ENCODE assay signal across 25 cellular contexts in the genomic region with DNA sequence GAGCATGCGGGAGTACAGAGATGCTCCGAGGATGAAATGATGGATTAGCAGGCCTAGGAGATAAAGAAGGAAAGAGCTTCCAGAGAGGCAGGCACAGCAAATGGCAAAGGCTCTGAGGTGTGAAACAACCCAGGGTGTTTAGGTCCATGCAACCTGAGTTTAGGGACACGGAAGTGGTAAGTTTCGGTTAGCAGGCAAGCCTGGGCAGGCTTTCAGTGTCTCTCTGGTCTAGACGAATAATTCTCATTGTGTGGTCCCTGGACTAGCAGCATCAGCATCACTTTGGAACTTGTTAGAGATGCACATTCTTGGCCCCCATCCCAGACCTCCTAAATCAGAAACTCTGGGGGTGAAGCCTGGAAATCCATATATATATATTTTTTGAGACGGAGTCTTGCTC. TPM values are rescaled to one million over a fixed set of nuclear protein-coding genes. Genes with fewer than 3 reads are reported as not detected.
"Had no signal": no experiment of that assay in that cellular context is flagged by ENCODE, and none has a peak within 500 bp of the region (broad histone marks: within the 10 kb centered on the region; RNA-seq: fewer than 3 reads in every experiment).

No MANE protein-coding gene starts in this region.

- H3K9me3 Mint-ChIP-seq: activated B cell treated with CpG ODN at 0.5 μM for 24 hours; activated naive CD8-positive, alpha-beta T cell treated with anti-CD3 and anti-CD28 coated beads, Interleukin-2, amount 10 ng/mL, durations not matched to agents 7 days and 5 days; activated T-cell treated with anti-CD3 and anti-CD28 coated beads, Interleukin-2, amount 50 U/mL, for 4 hours; naive B cell; stimulated activated naive B cell treated with anti-CD40 and anti-IgM and Interleukin-4, amounts not matched to agents 10 μg/mL and 1 μg/mL and 100 μg/mL, for 72 hours; type B pancreatic cell had no signal

- H3K9me3 ChIP-seq: breast epithelium, gastroesophageal sphincter, heart right ventricle, lower lobe of right lung, thoracic aorta, vagina had no signal

- H3K27me3 Mint-ChIP-seq: activated CD4-positive, alpha-beta T cell treated with anti-CD3 and anti-CD28 coated beads for 36 hours had no signal

- H3K4me1 Mint-ChIP-seq: activated B cell treated with CpG ODN at 0.5 μM for 24 hours; activated CD4-positive, alpha-beta T cell treated with anti-CD3 and anti-CD28 coated beads for 36 hours; activated naive CD8-positive, alpha-beta T cell treated with anti-CD3 and anti-CD28 coated beads, Interleukin-2, amount 10 ng/mL, durations not matched to agents 7 days and 5 days; naive B cell had no signal

- H3K4me3 ChIP-seq: breast epithelium, coronary artery, gastroesophageal sphincter, heart right ventricle, lower lobe of right lung, thoracic aorta, vagina had no signal

- H3K4me3 Mint-ChIP-seq: activated B cell treated with CpG ODN at 0.5 μM for 24 hours; activated CD4-positive, alpha-beta T cell treated with anti-CD3 and anti-CD28 coated beads for 36 hours; activated naive CD8-positive, alpha-beta T cell treated with anti-CD3 and anti-CD28 coated beads, Interleukin-2, amount 10 ng/mL, durations not matched to agents 7 days and 5 days; activated T-cell treated with anti-CD3 and anti-CD28 coated beads, Interleukin-2, amount 50 U/mL, for 4 hours; naive B cell; stimulated activated naive B cell treated with anti-CD40 and anti-IgM and Interleukin-4, amounts not matched to agents 10 μg/mL and 1 μg/mL and 100 μg/mL, for 72 hours; type B pancreatic cell had no signal

- H3K36me3 ChIP-seq: breast epithelium, gastroesophageal sphincter, heart right ventricle, lower lobe of right lung, thoracic aorta, vagina had no signal

- H3K27ac Mint-ChIP-seq: activated B cell treated with CpG ODN at 0.5 μM for 24 hours; activated CD4-positive, alpha-beta T cell treated with anti-CD3 and anti-CD28 coated beads for 36 hours; activated naive CD8-positive, alpha-beta T cell treated with anti-CD3 and anti-CD28 coated beads, Interleukin-2, amount 10 ng/mL, durations not matched to agents 7 days and 5 days; stimulated activated naive B cell treated with anti-CD40 and anti-IgM and Interleukin-4, amounts not matched to agents 10 μg/mL and 1 μg/mL and 100 μg/mL, for 72 hours; type B pancreatic cell had no signal

- H3K27me3 ChIP-seq: breast epithelium, vagina had no signal

- H3K36me3 Mint-ChIP-seq: activated naive CD8-positive, alpha-beta T cell treated with anti-CD3 and anti-CD28 coated beads, Interleukin-2, amount 10 ng/mL, durations not matched to agents 7 days and 5 days; naive B cell; stimulated activated naive B cell treated with anti-CD40 and anti-IgM and Interleukin-4, amounts not matched to agents 10 μg/mL and 1 μg/mL and 100 μg/mL, for 72 hours; type B pancreatic cell had no signal

- ATAC-seq: activated CD4-positive, alpha-beta T cell treated with anti-CD3 and anti-CD28 coated beads for 36 hours; activated T-cell treated with anti-CD3 and anti-CD28 coated beads, Interleukin-2, amount 50 U/mL, for 4 hours; gastroesophageal sphincter; heart right ventricle; left lobe of liver; lower lobe of right lung; stimulated activated naive B cell treated with anti-CD40 and anti-IgM and Interleukin-4, amounts not matched to agents 10 μg/mL and 1 μg/mL and 100 μg/mL, for 72 hours had no signal

- DNase-seq: activated B cell treated with CpG ODN at 0.5 μM for 24 hours; activated CD4-positive, alpha-beta T cell treated with anti-CD3 and anti-CD28 coated beads for 36 hours; activated CD4-positive, alpha-beta T cell treated with anti-CD3 and anti-CD28 coated beads, Interleukin-2, amount 50 U/mL, for 4 hours; activated CD8-positive, alpha-beta memory T cell treated with anti-CD3 and anti-CD28 coated beads for 24 hours; activated CD8-positive, alpha-beta memory T cell treated with anti-CD3 and anti-CD28 coated beads, Interleukin-2, amount 50 U/mL, for 4 hours; activated naive CD4-positive, alpha-beta T cell treated with Interleukin-2 at 50 U/mL for 16 hours; activated naive CD8-positive, alpha-beta T cell treated with anti-CD3 and anti-CD28 coated beads, Interleukin-2, amount 10 ng/mL, durations not matched to agents 7 days and 5 days; activated T-cell treated with anti-CD3 and anti-CD28 coated beads, Interleukin-2, amount 50 U/mL, for 4 hours; amniotic stem cell; heart right ventricle; lower lobe of right lung; naive B cell; occipital lobe; stimulated activated CD4-positive, alpha-beta T cell treated with anti-CD3 and anti-CD28 coated beads, Interleukin-2, amount 100 ng/mL, for 48 hours; stimulated activated CD8-positive, alpha-beta memory T cell treated with anti-CD3 and anti-CD28 coated beads, Interleukin-4, amount 100 ng/mL, for 48 hours; stimulated activated naive B cell treated with anti-CD40 and anti-IgM and Interleukin-4, amounts not matched to agents 10 μg/mL and 1 μg/mL and 100 μg/mL, for 72 hours; T-helper 9 cell had no signal

- H3K27ac ChIP-seq: breast epithelium, coronary artery, gastroesophageal sphincter, heart right ventricle, lower lobe of right lung, thoracic aorta, vagina had no signal

RNA-seq across cellular contexts. Expression of a gene that starts 18.6 kb away (rescaled TPM):
- total RNA-seq: activated B cell treated with CpG ODN at 0.5 μM for 24 hours; activated CD4-positive, alpha-beta T cell treated with anti-CD3 and anti-CD28 coated beads for 36 hours; gastroesophageal sphincter; left lobe of liver; lower lobe of right lung; mesenteric fat pad; thoracic aorta; vagina had no signal
